22 cellular contexts compared by ENCODE assay signal in genomic region chr7:45098983-45099839, GRCh38. TPM values are rescaled to one million over a fixed set of nuclear protein-coding genes. Genes with fewer than 3 reads are reported as not detected.
DNase-seq lines count a peak whose midpoint lies in the region; ATAC-seq, FAIRE-seq and TF ChIP-seq lines count a peak whose summit lies in the region.
"Had no signal": no experiment of that assay in that cellular context is flagged by ENCODE, and none has a peak within 500 bp of the region (broad histone marks: within the 10 kb centered on the region; RNA-seq: fewer than 3 reads in every experiment).

No MANE protein-coding gene starts in this region.

- H3K27me3 ChIP-seq in H7 (ENCODE audit: control insufficient read depth, insufficient read depth, low read length), result no peaks in the 10 kb centered on the region
- H3K27me3 ChIP-seq in esophagus (ENCODE audit: control insufficient read depth in 1 of 2, insufficient read depth in 2 of 2, low read length in 2 of 2), result no peaks in the 10 kb centered on the region
- no peaks in the 10 kb centered on the region for H3K27me3 ChIP-seq in osteoblast (ENCODE audit: insufficient read depth, low read length)
- H3K27me3 ChIP-seq: tibial nerve had no signal

- H3K79me2 ChIP-seq in osteoblast (ENCODE audit: insufficient read depth, low read length), result no peaks in the 10 kb centered on the region

- no peak overlapping the region for H3K4me2 ChIP-seq in osteoblast (ENCODE audit: insufficient read depth, low read length)

- POLR2A ChIA-PET in activated CD4-positive, alpha-beta T cell treated with anti-CD3 and anti-CD28 coated beads for 36 hours (lab: Charles Lee), result interaction anchor here (0.6 to 1.0 kb wide), 2 partner anchors 98 to 123 kb away, joined by 3 read pairs; no protein-coding TSS in a partner anchor

- no peak overlapping the region for H3K4me3 Mint-ChIP-seq in activated CD4-positive, alpha-beta T cell treated with anti-CD3 and anti-CD28 coated beads for 36 hours

- H3K4me1 ChIP-seq in esophagus (ENCODE audit: control insufficient read depth in 2 of 2, insufficient read depth in 2 of 2, low read length in 1 of 2), result peaks cover 4 to 9% of the 10 kb centered on the region in 2 donors
- no peaks in the 10 kb centered on the region for H3K4me1 ChIP-seq in osteoblast (ENCODE audit: insufficient read depth, low read length)
- H3K4me1 ChIP-seq in kidney (ENCODE audit: control insufficient read depth in 1 of 2, insufficient read depth in 1 of 2, low read depth in 1 of 2, low read length in 2 of 2), result no peaks in the 10 kb centered on the region
- H3K4me1 ChIP-seq: HAP-1, tibial nerve had no signal

- peaks cover 3% of the 10 kb centered on the region for H3K9me3 Mint-ChIP-seq in activated CD4-positive, alpha-beta T cell treated with anti-CD3 and anti-CD28 coated beads for 36 hours (ENCODE audit: low read depth)

- peak; percentile 49 for ATAC-seq in activated CD4-positive, alpha-beta T cell treated with anti-CD3 and anti-CD28 coated beads for 36 hours
- no peak for ATAC-seq in HG03571 (IDR thresholded peaks at IDR 0.05; ENCODE audit: unreplicated experiment)

- peaks cover 12% of the 10 kb centered on the region for H4K20me1 ChIP-seq in osteoblast (ENCODE audit: insufficient read depth, low read length)

- no peak overlapping the region for H3K27ac Mint-ChIP-seq in activated CD4-positive, alpha-beta T cell treated with anti-CD3 and anti-CD28 coated beads for 36 hours

- H2AFZ ChIP-seq in osteoblast (ENCODE audit: low read length), result no peak overlapping the region

- peak; percentile 3 for DNase-seq in activated CD4-positive, alpha-beta T cell treated with anti-CD3 and anti-CD28 coated beads for 36 hours
- no peak for DNase-seq in activated CD4-positive, alpha-beta T cell treated with anti-CD3 and anti-CD28 coated beads for 4 hours
- peak; percentile 60 for DNase-seq in H7
- DNase-seq in osteoblast (ENCODE audit: insufficient read length, low spot score, missing footprints), result peak; percentile 66
- no peak for DNase-seq in kidney
- no peak for DNase-seq in HuH-7 (ENCODE audit: low spot score)
- DNase-seq: activated naive CD4-positive, alpha-beta T cell treated with Interleukin-2 at 50 U/mL for 16 hours; hippocampal formation; kidney glomerular epithelial cell; NCI-H1092 treated with DMSO at 0.1 percent for 48 hours; NCI-H2107; NCI-H524; stimulated activated CD4-positive, alpha-beta T cell treated with anti-CD3 and anti-CD28 coated beads, Interleukin-15, amount 100 ng/mL, for 24 hours; stimulated activated naive CD4-positive, alpha-beta T cell had no signal

- H3K36me3 ChIP-seq in H7 (replicated peaks; ENCODE audit: control insufficient read depth, insufficient read depth, low read length) (peaks cover 43% of the 10 kb centered on the region), esophagus (ENCODE audit: control insufficient read depth in 2 of 2, insufficient read depth in 2 of 2, low read length in 1 of 2) (peaks cover 41 to 52% of the 10 kb centered on the region in 2 donors), osteoblast (ENCODE audit: insufficient read depth, low read length) (peaks cover 51% of the 10 kb centered on the region), kidney (ENCODE audit: control insufficient read depth in 1 of 2, insufficient read depth in 2 of 2, low read length in 2 of 2) (peaks cover 46 to 51% of the 10 kb centered on the region in 2 donors)

- peaks cover 36% of the 10 kb centered on the region for H3K36me3 Mint-ChIP-seq in activated CD4-positive, alpha-beta T cell treated with anti-CD3 and anti-CD28 coated beads for 36 hours (ENCODE audit: low read depth)

- H3K4me3 ChIP-seq in H7 (ENCODE audit: insufficient read depth, low read depth, low read length), result no peak overlapping the region
- H3K4me3 ChIP-seq in esophagus (ENCODE audit: low read depth in 1 of 2, low read length in 2 of 2), result no peak overlapping the region
- H3K4me3 ChIP-seq in osteoblast (ENCODE audit: insufficient read depth, low read length), result no peak overlapping the region
- no peak overlapping the region for H3K4me3 ChIP-seq in kidney (ENCODE audit: low read length in 2 of 2)
- H3K4me3 ChIP-seq: HAP-1, tibial nerve had no signal

- CTCF ChIA-PET in activated CD4-positive, alpha-beta T cell treated with anti-CD3 and anti-CD28 coated beads for 36 hours (lab: Charles Lee), result interaction anchor here (0.6 to 0.7 kb wide), 2 partner anchors 12 to 79 kb away, joined by 3 to 4 read pairs; no protein-coding TSS in a partner anchor

- no peaks in the 10 kb centered on the region for H3K4me1 Mint-ChIP-seq in activated CD4-positive, alpha-beta T cell treated with anti-CD3 and anti-CD28 coated beads for 36 hours

- peak overlapping the region; percentile 9 to 48 for H3K27ac ChIP-seq in esophagus (ENCODE audit: low read depth in 2 of 2, low read length in 1 of 2)
- H3K27ac ChIP-seq in osteoblast (ENCODE audit: low read depth, low read length), result no peak overlapping the region
- no peak overlapping the region for H3K27ac ChIP-seq in kidney (ENCODE audit: low read depth in 2 of 2, low read length in 2 of 2)
- H3K27ac ChIP-seq: tibial nerve had no signal

- intact Hi-C loops in activated CD4-positive, alpha-beta T cell treated with anti-CD3 and anti-CD28 coated beads for 36 hours (cut with DNase I, micrococcal nuclease), result no loop called here
- intact Hi-C loops in kidney (cut with DNase I), result no loop called here

- H3K27me3 Mint-ChIP-seq in activated CD4-positive, alpha-beta T cell treated with anti-CD3 and anti-CD28 coated beads for 36 hours, result no peaks in the 10 kb centered on the region

- H3K9me3 ChIP-seq in esophagus (ENCODE audit: control insufficient read depth in 2 of 2, insufficient read depth in 1 of 2, low read depth in 1 of 2, low read length in 1 of 2) (no peaks in the 10 kb centered on the region), osteoblast (ENCODE audit: low read depth, low read length) (no peaks in the 10 kb centered on the region), kidney (ENCODE audit: control insufficient read depth in 1 of 2, low read length in 2 of 2) (peaks cover 0 to 2% of the 10 kb centered on the region in 2 donors)
- H3K9me3 ChIP-seq: HAP-1 had no signal

- WGBS in esophagus, 2 donors, result 69 to 74% methylated on average over 10 of the region's 10 CpGs

- no peak for FAIRE-seq in kidney (lab: Jason Lieb, UNC)
- FAIRE-seq: astrocyte had no signal

- TF ChIP-seq CTCF in osteoblast (IDR thresholded peaks at IDR 0.05; ENCODE audit: extremely low read depth, low read depth, low read length), result no peak
- TF ChIP-seq CTCF in kidney (IDR thresholded peaks at IDR 0.05; ENCODE audit: borderline replicate concordance, extremely low read depth, insufficient read depth), result no peak

- no peak overlapping the region for H3K9ac ChIP-seq in kidney (ENCODE audit: low read length in 2 of 2)

RNA-seq across cellular contexts. Expression of gene NACAD, which starts 10.4 kb away (rescaled TPM):
- total RNA-seq in activated CD4-positive, alpha-beta T cell treated with anti-CD3 and anti-CD28 coated beads for 36 hours, result under 1 TPM; 0.14 to 0.21 TPM
- total RNA-seq in H7 (2014; rRNA removed; shearing (Covaris generic)), result 1.5 and 1.7 TPM in 2 replicates
- polyA plus RNA-seq in esophagus, result under 1 TPM; 0.37 to 0.65 TPM
- 0.59 and 0.72 TPM in 2 replicates for total RNA-seq in osteoblast
- 4.2 TPM for total RNA-seq in kidney
- 5.0 TPM for polyA plus RNA-seq in kidney (ENCODE audit: insufficient read depth, low read depth, low replicate concordance)

RNA-seq across cellular contexts. Expression of gene TBRG4, which starts 12.3 kb away (rescaled TPM):
- total RNA-seq in activated CD4-positive, alpha-beta T cell treated with anti-CD3 and anti-CD28 coated beads for 36 hours, result 100 to 1,000 TPM; 158 to 163 TPM
- 234 and 238 TPM in 2 replicates for total RNA-seq in H7 (2014; rRNA removed; shearing (Covaris generic))
- polyA plus RNA-seq in esophagus, result 10 to 100 TPM; 38.3 to 41.6 TPM
- total RNA-seq in osteoblast, result 41.5 and 43.1 TPM in 2 replicates
- total RNA-seq in kidney, result 67.8 TPM
- 45.7 TPM for polyA plus RNA-seq in kidney (ENCODE audit: insufficient read depth, low read depth, low replicate concordance)

RNA-seq across cellular contexts. Expression of gene RAMP3, which starts 58.4 kb away (rescaled TPM):
- total RNA-seq in activated CD4-positive, alpha-beta T cell treated with anti-CD3 and anti-CD28 coated beads for 36 hours, result not detected
- total RNA-seq in H7 (2014; rRNA removed; shearing (Covaris generic)), result 0.11 and 0.31 TPM in 2 replicates
- 10 to 100 TPM in 1 of 2 donors, 1 to 10 TPM in 1; 8.5 to 12.1 TPM for polyA plus RNA-seq in esophagus
- not detected in 2 replicates for total RNA-seq in osteoblast
- 82.6 TPM for total RNA-seq in kidney
- 168 TPM for polyA plus RNA-seq in kidney (ENCODE audit: insufficient read depth, low read depth, low replicate concordance)
- total RNA-seq: astrocyte, chondrocyte, Daoy, SK-MEL-5 had no signal

Comparison
In these comparisons a context has a peak if more than half of its experiments do, and no peak if none do; other contexts are left out.
1. DNase-seq: peak in activated CD4-positive, alpha-beta T cell treated with anti-CD3 and anti-CD28 coated beads for 36 hours (single experiment), H7 (single experiment) and osteoblast (single experiment); none in activated CD4-positive, alpha-beta T cell treated with anti-CD3 and anti-CD28 coated beads for 4 hours (0 of 2), kidney (single experiment) and HuH-7 (single experiment).
2. H3K27ac ChIP-seq: peak in esophagus (2 of 2); none in osteoblast (single experiment) and kidney (0 of 2).
3. RNA of gene RAMP3, which starts 58.4 kb away (total RNA-seq): 82.6 TPM in kidney (single experiment); 0.11 to 0.31 TPM in H7, not detected in activated CD4-positive, alpha-beta T cell treated with anti-CD3 and anti-CD28 coated beads for 36 hours and not detected in osteoblast; every median in the first group is over 10 times any median in the second.